ENCODE assay signal across 8 cellular contexts in genomic region chr16:67969286-67970039, GRCh38. TPM values are rescaled to one million over a fixed set of nuclear protein-coding genes. Genes with fewer than 3 reads are reported as not detected.
A peak's percentile ranks its signal among the peaks of the same experiment; 100 is the strongest.
DNase-seq lines count a peak whose midpoint lies in the region; TF ChIP-seq lines count a peak whose summit lies in the region.

No MANE protein-coding gene starts in this region.

- H3K9me3 ChIP-seq in PC-9 (ENCODE audit: insufficient read depth, low read depth) (no peaks in the 10 kb centered on the region), prostate gland (no peaks in the 10 kb centered on the region)

- TF ChIP-seq POLR2A in prostate gland (IDR thresholded peaks at IDR 0.05) = no peak

- H3K79me2 ChIP-seq in PC-9 (ENCODE audit: low read depth) = 0 out of 2 replicates have a peak, but pooled peaks cover 10% of the 10 kb centered on the region

- H3K4me3 ChIP-seq in GM12865 (ENCODE audit: low read depth, low read length) = peak overlapping the region; percentile 71
- peak overlapping the region; percentile 90; the same call in 1 of the 2 replicates for H3K4me3 ChIP-seq in PC-9
- peak overlapping the region; percentile 63 for H3K4me3 ChIP-seq in fibroblast of mammary gland (ENCODE audit: control insufficient read depth, low read depth, low read length)
- peak overlapping the region; percentile 67 to 78 for H3K4me3 ChIP-seq in prostate gland

- CTCF ChIA-PET in PC-9 (lab: Charles Lee) = interaction anchor here (0.7 kb wide), 1 partner anchor 455 kb away, joined by 5 read pairs; no protein-coding TSS in a partner anchor

- POLR2A ChIA-PET in PC-9 (lab: Charles Lee; ENCODE audit: unreplicated experiment) = interaction anchor here (0.6 to 0.7 kb wide), 4 partner anchors 8 to 268 kb away, joined by 3 to 34 read pairs (median 6); no protein-coding TSS in a partner anchor

- TF ChIP-seq CTCF in GM12865 (IDR thresholded peaks at IDR 0.05; ENCODE audit: insufficient read depth, low read depth, low read length, missing control alignments) = no peak
- no peak for TF ChIP-seq CTCF in PC-9 (conservative IDR thresholded peaks at IDR 0.05)
- no peak for TF ChIP-seq CTCF in fibroblast of mammary gland (conservative IDR thresholded peaks at IDR 0.05; ENCODE audit: control insufficient read depth, insufficient read depth, low read depth, low read length)
- TF ChIP-seq CTCF in prostate gland (IDR thresholded peaks at IDR 0.05) = no peak

- intact Hi-C loops in PC-9 (cut with micrococcal nuclease; ENCODE audit: unreplicated experiment) (no loop called here), prostate gland (cut with DNase I) (no loop called here)

- 36% methylated on average over 37 of the region's 37 CpGs for WGBS in prostate gland

- H3K4me2 ChIP-seq in PC-9 = peak overlapping the region; percentile 100

- H3K36me3 ChIP-seq in PC-9 (ENCODE audit: low read depth) = no peaks in the 10 kb centered on the region
- H3K36me3 ChIP-seq in prostate gland = no peaks in the 10 kb centered on the region

- DNase-seq in GM12865 (ENCODE audit: low read depth) (no peak), PC-9 (no peak), fibroblast of mammary gland (ENCODE audit: low read depth) (no peak), prostate gland (ENCODE audit: low spot score) (no peak), SW480 (ENCODE audit: low spot score) (no peak), DMS 273 treated with DMSO at 0.1 percent for 48 hours (lab: John Stamatoyannopoulos, UW) (no peak), NCI-H1436 (lab: John Stamatoyannopoulos, UW) (no peak), AG20443 (ENCODE audit: low spot score) (no peak)

- no peaks in the 10 kb centered on the region for H4K20me1 ChIP-seq in PC-9 (ENCODE audit: insufficient read depth)

- H3K27me3 ChIP-seq in PC-9 (ENCODE audit: insufficient read depth, low read depth) (no peaks in the 10 kb centered on the region), prostate gland (replicated peaks; ENCODE audit: insufficient read depth) (no peaks in the 10 kb centered on the region)

- H3K4me1 ChIP-seq in PC-9 (replicated peaks; ENCODE audit: insufficient read depth) = peaks cover 12% of the 10 kb centered on the region; the same call in 1 of the 2 replicates
- peaks cover 8% of the 10 kb centered on the region for H3K4me1 ChIP-seq in prostate gland (replicated peaks)

- H3F3A ChIP-seq in PC-9 (ENCODE audit: insufficient read depth, low read depth) = 0 out of 2 replicates have a peak, but pooled peaks cover 1% of the 10 kb centered on the region

- H3K9me2 ChIP-seq in PC-9 (ENCODE audit: insufficient read depth) = no peaks in the 10 kb centered on the region

- BruUV-seq in PC-9 (replicated peaks; lab: Mats Ljungman, UMichigan) = no TSS peak

- peak overlapping the region; percentile 89; the same call in 1 of the 2 replicates for H2AFZ ChIP-seq in PC-9

- H3K27ac ChIP-seq in PC-9 (no peak overlapping the region), prostate gland (peak overlapping the region; percentile 84 to 88)

RNA-seq across cellular contexts. Expression of gene SLC12A4, which starts 1.0 kb away (rescaled TPM):
- total RNA-seq in PC-9 (2021) = 24.2 and 27.0 TPM in 2 replicates
- 10 to 100 TPM; 32.6 to 89.1 TPM for total RNA-seq in prostate gland

RNA-seq across cellular contexts. Expression of gene DPEP3, which starts 10.8 kb away (rescaled TPM):
- total RNA-seq in PC-9 (2021) (not detected in 2 replicates), prostate gland (10 to 100 TPM in 1 of 2 donors, not detected in 1; 49.9 TPM)

RNA-seq across cellular contexts. Expression of gene LCAT, which starts 25.5 kb away (rescaled TPM):
- total RNA-seq in PC-9 (2021) = 10.0 and 11.9 TPM in 2 replicates
- total RNA-seq in prostate gland = 10 to 100 TPM in 1 of 2 donors, 1 to 10 TPM in 1; 6.9 to 17.4 TPM

RNA-seq across cellular contexts. Expression of gene DPEP2, which starts 29.8 kb away (rescaled TPM):
- total RNA-seq in PC-9 (2021) = not detected in 2 replicates
- 1 to 10 TPM in 1 of 2 donors, under 1 TPM in 1; 0.41 to 2.4 TPM for total RNA-seq in prostate gland

RNA-seq across cellular contexts. Expression of gene PSMB10, which starts 32.8 kb away (rescaled TPM):
- 39.5 and 56.2 TPM in 2 replicates for total RNA-seq in PC-9 (2021)
- total RNA-seq in prostate gland = 10 to 100 TPM; 29.9 to 42.5 TPM
